Comparison of ENCODE assay signal across 8 cellular contexts in genomic region chr10:80077869-80078447, GRCh38. TPM values are rescaled to one million over a fixed set of nuclear protein-coding genes. Genes with fewer than 3 reads are reported as not detected.
DNase-seq lines count a peak whose midpoint lies in the region; ATAC-seq and TF ChIP-seq lines count a peak whose summit lies in the region.

No MANE protein-coding gene starts in this region.

- TF ChIP-seq CTCF in Panc1 (IDR thresholded peaks at IDR 0.05), result no peak
- TF ChIP-seq CTCF in prostate gland (IDR thresholded peaks at IDR 0.05), result no peak

- H3K9me3 ChIP-seq in Panc1 (ENCODE audit: control insufficient read depth, insufficient read depth, low read depth, low read length) (no peaks in the 10 kb centered on the region), esophagus (ENCODE audit: control insufficient read depth in 2 of 2, insufficient read depth in 1 of 2, low read depth in 1 of 2, low read length in 1 of 2) (no peaks in the 10 kb centered on the region), prostate gland (no peaks in the 10 kb centered on the region)

- DNase-seq in Panc1 (ENCODE audit: low read depth, low spot score), result peak; percentile 13
- no peak for DNase-seq in prostate gland (ENCODE audit: low spot score)
- no peak for DNase-seq in H4 (ENCODE audit: low spot score)
- no peak for DNase-seq in ecto neural progenitor cell (ENCODE audit: low spot score)
- no peak for DNase-seq in left lobe of liver (ENCODE audit: low spot score)
- DNase-seq in NCI-H2029 (lab: John Stamatoyannopoulos, UW), result no peak

- WGBS in esophagus, 2 donors, result 37 to 41% methylated on average over 14 of the region's 14 CpGs
- WGBS in prostate gland, result 44% methylated on average over 14 of the region's 14 CpGs

- intact Hi-C loops in Panc1 (cut with micrococcal nuclease; ENCODE audit: unreplicated experiment), result no loop called here
- intact Hi-C loops in prostate gland (cut with DNase I), result loop anchor here (2.0 kb wide), 1 partner anchor 129 kb away; no protein-coding TSS in a partner anchor

- BruUV-seq in Panc1 (replicated peaks; lab: Mats Ljungman, UMichigan), result no TSS peak

- H3K4me1 ChIP-seq in Panc1 (ENCODE audit: control insufficient read depth, insufficient read depth, low read length), result no peaks in the 10 kb centered on the region; the same call in 1 of the 2 replicates
- H3K4me1 ChIP-seq in esophagus (ENCODE audit: control insufficient read depth in 2 of 2, insufficient read depth in 2 of 2, low read length in 1 of 2), result peaks cover 0 to 3% of the 10 kb centered on the region in 2 donors
- peaks cover 5% of the 10 kb centered on the region for H3K4me1 ChIP-seq in prostate gland (replicated peaks)

- in situ Hi-C loops in Panc1 (cut with HindIII; ENCODE audit: low pct_unique_long_range_greater_than_20kb, low sequenced_read_pairs), result no loop called here

- CTCF ChIA-PET in Panc1 (lab: Charles Lee), result no interaction called here

- POLR2A ChIA-PET in Panc1 (lab: Charles Lee), result no interaction called here

- H3K27me3 ChIP-seq in Panc1 (ENCODE audit: control insufficient read depth, insufficient read depth, low read length), result no peaks in the 10 kb centered on the region
- no peaks in the 10 kb centered on the region for H3K27me3 ChIP-seq in esophagus (ENCODE audit: control insufficient read depth in 1 of 2, insufficient read depth in 2 of 2, low read length in 2 of 2)
- H3K27me3 ChIP-seq in prostate gland (replicated peaks; ENCODE audit: insufficient read depth), result no peaks in the 10 kb centered on the region

- H3K36me3 ChIP-seq in Panc1 (ENCODE audit: control insufficient read depth, insufficient read depth, low read length), result no peaks in the 10 kb centered on the region
- H3K36me3 ChIP-seq in esophagus (ENCODE audit: control insufficient read depth in 2 of 2, insufficient read depth in 2 of 2, low read length in 1 of 2), result no peaks in the 10 kb centered on the region
- no peaks in the 10 kb centered on the region for H3K36me3 ChIP-seq in prostate gland

- no peak for TF ChIP-seq POLR2A in prostate gland (IDR thresholded peaks at IDR 0.05)

- H3K4me3 ChIP-seq in Panc1 (ENCODE audit: low read depth in 2 of 2, low read length in 2 of 2) (peak overlapping the region; percentile 93 to 95), esophagus (ENCODE audit: low read depth in 1 of 2, low read length in 2 of 2) (peak overlapping the region; percentile 75 to 79), prostate gland (peak overlapping the region; percentile 63 to 76)

- H3K27ac ChIP-seq in Panc1 (ENCODE audit: low read length) (peak overlapping the region; percentile 97), esophagus (ENCODE audit: low read depth in 2 of 2, low read length in 1 of 2) (peak overlapping the region; percentile 90 to 95), prostate gland (peak overlapping the region; percentile 90 to 92)

- ATAC-seq in GM18499 (IDR thresholded peaks at IDR 0.05; ENCODE audit: insufficient read depth, unreplicated experiment) (peak; percentile 7), Panc1 (peak; percentile 24), left lobe of liver (no peak)

RNA-seq across cellular contexts. Expression of gene TMEM254, which starts 0.5 kb away (rescaled TPM):
- total RNA-seq in Panc1 (2021; ENCODE audit: unreplicated experiment) (28.8 TPM), prostate gland (10 to 100 TPM; 52.7 to 95.9 TPM), left lobe of liver (24.8 TPM)
- polyA plus RNA-seq in Panc1 (2012; ENCODE audit: insufficient read length), result 28.3 TPM
- polyA plus RNA-seq in esophagus, result 10 to 100 TPM; 24.9 to 39.3 TPM
- 6.9 and 14.8 TPM in 2 replicates for total RNA-seq in H4 (2014; rRNA removed; shearing (Covaris generic))

RNA-seq across cellular contexts. Expression of gene PLAC9, which starts 54.6 kb away (rescaled TPM):
- total RNA-seq in Panc1 (2021; ENCODE audit: unreplicated experiment), result not detected
- 0.91 TPM for polyA plus RNA-seq in Panc1 (2012; ENCODE audit: insufficient read length)
- polyA plus RNA-seq in esophagus, result 1 to 10 TPM; 5.5 to 5.8 TPM
- 10 to 100 TPM in 1 of 2 donors, 1 to 10 TPM in 1; 8.9 to 14.7 TPM for total RNA-seq in prostate gland
- not detected in 2 replicates for total RNA-seq in H4 (2014; rRNA removed; shearing (Covaris generic))
- 2.2 TPM for total RNA-seq in left lobe of liver
